In the genomic region with DNA sequence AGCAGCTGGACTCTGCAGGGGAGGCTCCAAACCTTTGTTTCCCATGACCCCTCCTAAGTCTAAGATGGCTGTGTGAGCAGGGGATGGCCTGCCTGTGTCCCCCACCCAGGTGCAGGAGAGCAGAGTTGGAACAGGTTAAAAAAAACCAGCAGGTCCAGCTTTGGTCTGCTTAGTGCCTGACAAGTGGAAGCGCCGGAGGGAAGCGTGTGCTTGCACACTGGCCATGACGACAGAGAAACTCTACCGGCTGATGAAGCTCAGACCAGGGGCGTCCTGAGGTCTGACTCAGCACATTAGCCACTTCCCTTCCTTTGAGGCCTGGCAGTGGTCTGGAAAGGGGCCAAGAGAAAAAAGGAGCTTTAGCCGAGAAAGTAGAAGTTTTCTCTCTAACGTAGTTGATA, we compare ENCODE assay signal across 8 cellular contexts.
A peak's percentile ranks its signal among the peaks of the same experiment; 100 is the strongest.
DNase-seq lines count a peak whose midpoint lies in the region; ATAC-seq, FAIRE-seq and TF ChIP-seq lines count a peak whose summit lies in the region.

No MANE protein-coding gene starts in this region.

- H3K36me3 ChIP-seq in SJCRH30, result no peaks in the 10 kb centered on the region

- no peaks in the 10 kb centered on the region for H3K36me3 Mint-ChIP-seq in stimulated activated effector memory CD8-positive, alpha-beta T cell treated with anti-CD3 and anti-CD28 coated beads, Interleukin-12 subunit alpha, Interleukin-12 subunit beta, amount 100 ng/mL, for 72 hours

- DNase-seq in GM18507 (ENCODE audit: extremely low spot score, insufficient read length, low read depth) (peak; percentile 7), SJCRH30 (peak; percentile 57 to 60), foreskin fibroblast (peak; percentile 6 to 23), NCI-H526 (lab: John Stamatoyannopoulos, UW) (no peak)
- peak in 1 of 2 donors; percentile 55 for DNase-seq in stimulated activated effector memory CD8-positive, alpha-beta T cell treated with anti-CD3 and anti-CD28 coated beads, Interleukin-12 subunit alpha, Interleukin-12 subunit beta, amount 100 ng/mL, for 72 hours (ENCODE audit: low spot score in 2 of 2)
- DNase-seq in central memory CD4-positive, alpha-beta T cell, result no peak

- peak; percentile 41 for FAIRE-seq in GM18507 (lab: Jason Lieb, UNC)

- no peak overlapping the region for H3K27ac ChIP-seq in SJCRH30

- 0 out of 2 replicates have a peak, but pooled peaks cover 2% of the 10 kb centered on the region for H3K4me1 ChIP-seq in SJCRH30

- H3K27me3 ChIP-seq in SJCRH30, result no peaks in the 10 kb centered on the region

- H3K9me3 Mint-ChIP-seq in stimulated activated effector memory CD8-positive, alpha-beta T cell treated with anti-CD3 and anti-CD28 coated beads, Interleukin-12 subunit alpha, Interleukin-12 subunit beta, amount 100 ng/mL, for 72 hours, result no peaks in the 10 kb centered on the region

- H3K4me3 ChIP-seq in SJCRH30 (no peak overlapping the region), foreskin fibroblast (ENCODE audit: low read depth in 1 of 2, low read length in 2 of 2) (no peak overlapping the region)

- H3K9me3 ChIP-seq in SJCRH30 (replicated peaks), result no peaks in the 10 kb centered on the region

- no peak for TF ChIP-seq CTCF in foreskin fibroblast (IDR thresholded peaks at IDR 0.05; ENCODE audit: low read depth, low read length)

- H3K4me1 Mint-ChIP-seq in stimulated activated effector memory CD8-positive, alpha-beta T cell treated with anti-CD3 and anti-CD28 coated beads, Interleukin-12 subunit alpha, Interleukin-12 subunit beta, amount 100 ng/mL, for 72 hours, result peaks cover 20% of the 10 kb centered on the region

- peak overlapping the region; percentile 34 for H3K4me3 Mint-ChIP-seq in stimulated activated effector memory CD8-positive, alpha-beta T cell treated with anti-CD3 and anti-CD28 coated beads, Interleukin-12 subunit alpha, Interleukin-12 subunit beta, amount 100 ng/mL, for 72 hours

- H3K27ac Mint-ChIP-seq in stimulated activated effector memory CD8-positive, alpha-beta T cell treated with anti-CD3 and anti-CD28 coated beads, Interleukin-12 subunit alpha, Interleukin-12 subunit beta, amount 100 ng/mL, for 72 hours, result no peak overlapping the region

- ATAC-seq in HG02870 (IDR thresholded peaks at IDR 0.05; ENCODE audit: unreplicated experiment) (peak; percentile 87), HG02571 (IDR thresholded peaks at IDR 0.05; ENCODE audit: unreplicated experiment) (no peak)
- peak; percentile 90 for ATAC-seq in stimulated activated effector memory CD8-positive, alpha-beta T cell treated with anti-CD3 and anti-CD28 coated beads, Interleukin-12 subunit alpha, Interleukin-12 subunit beta, amount 100 ng/mL, for 72 hours

Comparison
In these comparisons a context has a peak if more than half of its experiments do, and no peak if none do; other contexts are left out.
1. DNase-seq: peak in GM18507 (single experiment), SJCRH30 (2 of 2) and foreskin fibroblast (2 of 2); none in central memory CD4-positive, alpha-beta T cell (single experiment) and NCI-H526 (0 of 2).